26 cellular contexts compared by ENCODE assay signal in the genomic region with DNA sequence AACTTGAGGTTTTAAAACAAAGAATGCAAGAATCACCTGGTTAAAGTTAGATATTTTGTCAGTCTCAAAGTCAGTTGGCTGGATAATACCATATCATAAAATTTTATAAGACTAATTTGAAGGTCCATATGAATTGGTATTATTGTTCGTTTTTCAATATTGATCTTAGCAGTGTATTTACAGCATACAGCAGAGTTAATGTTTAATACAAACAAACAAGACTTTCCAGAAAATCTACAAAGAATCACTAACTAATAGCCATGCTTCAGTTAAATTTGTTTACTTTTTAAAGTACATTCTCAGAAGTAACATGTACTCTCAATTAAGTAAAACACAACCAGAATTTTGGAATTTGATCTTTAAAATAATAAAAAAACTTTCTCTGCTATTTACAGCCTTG.
"Had no signal": no experiment of that assay in that cellular context is flagged by ENCODE, and none has a peak within 500 bp of the region (broad histone marks: within the 10 kb centered on the region; RNA-seq: fewer than 3 reads in every experiment).

No MANE protein-coding gene starts in this region.

- H3K4me1 ChIP-seq: colonic mucosa had no signal

- DNase-seq: activated CD4-positive, alpha-beta memory T cell treated with anti-CD3 and anti-CD28 coated beads, Interleukin-2, amount 10 ng/mL, durations not matched to agents 7 days and 5 days; activated CD4-positive, alpha-beta T cell treated with anti-CD3 and anti-CD28 coated beads for 1 hour; activated CD4-positive, alpha-beta T cell treated with anti-CD3 and anti-CD28 coated beads for 4 hours; activated CD4-positive, alpha-beta T cell treated with anti-CD3 and anti-CD28 coated beads, Interleukin-2, amount 10 ng/mL, durations not matched to agents 7 days and 5 days; activated CD4-positive, alpha-beta T cell treated with anti-CD3 and anti-CD28 coated beads, Interleukin-2, amount 50 U/mL, for 4 hours; activated CD8-positive, alpha-beta memory T cell treated with anti-CD3 and anti-CD28 coated beads, Interleukin-2, amount 50 U/mL, for 48 hours; activated effector memory CD4-positive, alpha-beta T cell treated with Interleukin-2 at 50 U/mL for 16 hours; activated gamma-delta T cell treated with Interleukin-2 at 50 U/mL for 16 hours; activated naive CD4-positive, alpha-beta T cell treated with anti-CD3 and anti-CD28 coated beads, Interleukin-2, amount 50 U/mL, for 16 hours; activated naive CD4-positive, alpha-beta T cell treated with Interleukin-2 at 50 U/mL for 16 hours; activated T-cell treated with anti-CD3 and anti-CD28 coated beads for 4 hours; activated T-cell treated with anti-CD3 and anti-CD28 coated beads, Interleukin-2, amount 50 U/mL, for 24 hours; amniotic stem cell; anterior cingulate cortex; brain microvascular endothelial cell; colonic mucosa; effector CD8-positive, alpha-beta T cell; foreskin fibroblast; head of caudate nucleus; T-helper 2 cell had no signal

- H3K27ac ChIP-seq: brain microvascular endothelial cell, colonic mucosa had no signal

- FAIRE-seq: astrocyte, bronchial epithelial cell, frontal cortex had no signal

- H3K9me3 ChIP-seq: colonic mucosa had no signal

- ATAC-seq: activated T-helper 17 cell treated with anti-CD3 and anti-CD28 coated beads, Interleukin-2, amount 50 U/mL, for 72 hours; esophagus mucosa; WTC11 had no signal

- H3K36me3 ChIP-seq: brain microvascular endothelial cell, colonic mucosa had no signal

- H3K27me3 ChIP-seq: colonic mucosa had no signal

- H3K4me3 ChIP-seq: colonic mucosa had no signal
